ENCODE assay signal across 17 cellular contexts in the genomic region with DNA sequence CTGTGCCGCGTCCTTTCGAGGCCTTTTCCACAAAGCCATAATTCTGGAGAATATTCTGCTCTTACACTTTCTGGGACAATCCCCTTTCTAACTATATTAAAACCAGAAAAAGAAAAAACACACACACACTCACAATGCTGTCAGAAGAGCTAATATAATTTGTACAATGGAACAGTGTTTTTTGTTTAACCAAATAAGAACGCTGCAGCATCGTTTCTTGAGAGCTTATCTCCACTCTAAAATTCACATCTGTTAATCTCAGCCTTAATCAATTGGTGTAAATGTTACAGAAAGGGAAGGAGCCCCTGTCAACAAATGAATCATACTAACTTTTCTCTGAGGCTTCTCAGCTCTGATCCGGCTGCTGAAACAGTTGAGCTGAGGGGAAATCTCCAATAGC.
DNase-seq lines count a peak whose midpoint lies in the region; ATAC-seq and TF ChIP-seq lines count a peak whose summit lies in the region.
"Had no signal": no experiment of that assay in that cellular context is flagged by ENCODE, and none has a peak within 500 bp of the region (broad histone marks: within the 10 kb centered on the region; RNA-seq: fewer than 3 reads in every experiment).

No MANE protein-coding gene starts in this region.

- H3K36me3 Mint-ChIP-seq in CD4-positive, alpha-beta memory T cell = peaks cover 38 to 78% of the 10 kb centered on the region in 2 donors
- peaks cover 95% of the 10 kb centered on the region for H3K36me3 Mint-ChIP-seq in activated T-helper 17 cell treated with anti-CD3 and anti-CD28 coated beads, Interleukin-2, amount 50 U/mL, for 72 hours (ENCODE audit: low read depth)
- H3K36me3 Mint-ChIP-seq in naive thymus-derived CD4-positive, alpha-beta T cell = peaks cover 16 to 54% (median 28%) of the 10 kb centered on the region in 5 donors

- no peak for TF ChIP-seq CTCF in 22Rv1 (IDR thresholded peaks at IDR 0.05)

- peak overlapping the region in 4 of 7 donors; percentile 25 to 77 (median 35) for H3K27ac Mint-ChIP-seq in CD4-positive, alpha-beta memory T cell
- peak overlapping the region; percentile 71 for H3K27ac Mint-ChIP-seq in activated T-helper 17 cell treated with anti-CD3 and anti-CD28 coated beads, Interleukin-2, amount 50 U/mL, for 72 hours
- H3K27ac Mint-ChIP-seq in naive thymus-derived CD4-positive, alpha-beta T cell = peak overlapping the region in 6 of 9 donors; percentile 20 to 65 (median 51)

- DNase-seq in CD4-positive, alpha-beta memory T cell = no peak
- DNase-seq in naive thymus-derived CD4-positive, alpha-beta T cell = no peak
- no peak for DNase-seq in NCI-H1092 (lab: John Stamatoyannopoulos, UW)
- no peak for DNase-seq in activated gamma-delta T cell (lab: John Stamatoyannopoulos, UW)
- DNase-seq: CD8-positive, alpha-beta T cell; DND-41; GOT3; HCEC 1CT; NCI-H1694; NCI-H446; NCI-H526 treated with DMSO at 0.1 percent for 48 hours; OCI-M1 had no signal

- H3K27ac ChIP-seq in 22Rv1 = 0 out of 2 replicates have a peak overlapping the region, but pooled peaks have one; percentile 14
- no peak overlapping the region for H3K27ac ChIP-seq in CD4-positive, alpha-beta memory T cell (ENCODE audit: low read depth, low read length)
- no peak overlapping the region for H3K27ac ChIP-seq in naive thymus-derived CD4-positive, alpha-beta T cell (ENCODE audit: low read depth, low read length)
- H3K27ac ChIP-seq: SJSA1 had no signal

- POLR2A ChIA-PET in CD4-positive, alpha-beta memory T cell (lab: Charles Lee; ENCODE audit: partially characterized antibody) = no interaction called here
- POLR2A ChIA-PET in naive thymus-derived CD4-positive, alpha-beta T cell (lab: Charles Lee) = no interaction called here

- no peaks in the 10 kb centered on the region for H3K27me3 ChIP-seq in CD4-positive, alpha-beta memory T cell (ENCODE audit: insufficient read depth, low read length)
- no peaks in the 10 kb centered on the region for H3K27me3 ChIP-seq in naive thymus-derived CD4-positive, alpha-beta T cell (ENCODE audit: control insufficient read depth in 2 of 2, insufficient read depth in 2 of 2, low read length in 2 of 2)
- H3K27me3 ChIP-seq: SJSA1 had no signal

- no peak overlapping the region for H3K4me3 Mint-ChIP-seq in CD4-positive, alpha-beta memory T cell
- H3K4me3 Mint-ChIP-seq in activated T-helper 17 cell treated with anti-CD3 and anti-CD28 coated beads, Interleukin-2, amount 50 U/mL, for 72 hours = no peak overlapping the region
- no peak overlapping the region for H3K4me3 Mint-ChIP-seq in naive thymus-derived CD4-positive, alpha-beta T cell
- H3K4me3 Mint-ChIP-seq: CD8-positive, alpha-beta T cell had no signal

- H3K27me3 Mint-ChIP-seq in CD4-positive, alpha-beta memory T cell = no peaks in the 10 kb centered on the region
- H3K27me3 Mint-ChIP-seq in activated T-helper 17 cell treated with anti-CD3 and anti-CD28 coated beads, Interleukin-2, amount 50 U/mL, for 72 hours = no peaks in the 10 kb centered on the region
- no peaks in the 10 kb centered on the region for H3K27me3 Mint-ChIP-seq in naive thymus-derived CD4-positive, alpha-beta T cell

- H3K9me3 ChIP-seq in CD4-positive, alpha-beta memory T cell (ENCODE audit: control insufficient read depth in 1 of 2, low read length in 2 of 2) = no peaks in the 10 kb centered on the region
- H3K9me3 ChIP-seq in naive thymus-derived CD4-positive, alpha-beta T cell (ENCODE audit: control insufficient read depth in 2 of 3, low read length in 3 of 3) = no peaks in the 10 kb centered on the region
- H3K9me3 ChIP-seq: SJSA1 had no signal

- CTCF ChIA-PET in CD4-positive, alpha-beta memory T cell (lab: Charles Lee; ENCODE audit: partially characterized antibody) = no interaction called here
- CTCF ChIA-PET in naive thymus-derived CD4-positive, alpha-beta T cell (lab: Charles Lee) = no interaction called here

- no peak for ATAC-seq in activated T-helper 17 cell treated with anti-CD3 and anti-CD28 coated beads, Interleukin-2, amount 50 U/mL, for 72 hours (replicated peaks)
- no peak for ATAC-seq in naive thymus-derived CD4-positive, alpha-beta T cell
- no peak for ATAC-seq in HG02623 (IDR thresholded peaks at IDR 0.05; ENCODE audit: unreplicated experiment)
- ATAC-seq: CD8-positive, alpha-beta T cell; Right ventricle myocardium inferior had no signal

- peaks cover 62% of the 10 kb centered on the region for H3K36me3 ChIP-seq in CD4-positive, alpha-beta memory T cell (ENCODE audit: insufficient read depth, low read length)
- peaks cover 17 to 66% (median 21%) of the 10 kb centered on the region in 3 experiments for H3K36me3 ChIP-seq in naive thymus-derived CD4-positive, alpha-beta T cell (ENCODE audit: control insufficient read depth in 2 of 3, insufficient read depth in 3 of 3, low read length in 3 of 3)

- H3K9me3 Mint-ChIP-seq in CD4-positive, alpha-beta memory T cell = peaks cover 0 to 3% (median 0%) of the 10 kb centered on the region in 8 donors
- H3K9me3 Mint-ChIP-seq in activated T-helper 17 cell treated with anti-CD3 and anti-CD28 coated beads, Interleukin-2, amount 50 U/mL, for 72 hours = no peaks in the 10 kb centered on the region
- peaks cover 0 to 2% (median 0%) of the 10 kb centered on the region in 11 donors for H3K9me3 Mint-ChIP-seq in naive thymus-derived CD4-positive, alpha-beta T cell
- H3K9me3 Mint-ChIP-seq: CD8-positive, alpha-beta T cell had no signal

- peaks cover 23% of the 10 kb centered on the region for H3K4me1 ChIP-seq in CD4-positive, alpha-beta memory T cell (ENCODE audit: insufficient read depth, low read length)
- peaks cover 14 to 21% of the 10 kb centered on the region in 2 donors for H3K4me1 ChIP-seq in naive thymus-derived CD4-positive, alpha-beta T cell (ENCODE audit: control insufficient read depth in 2 of 2, insufficient read depth in 2 of 2, low read length in 2 of 2)

- peaks cover 18 to 25% (median 21%) of the 10 kb centered on the region in 4 donors for H3K4me1 Mint-ChIP-seq in CD4-positive, alpha-beta memory T cell
- peaks cover 13% of the 10 kb centered on the region for H3K4me1 Mint-ChIP-seq in activated T-helper 17 cell treated with anti-CD3 and anti-CD28 coated beads, Interleukin-2, amount 50 U/mL, for 72 hours
- H3K4me1 Mint-ChIP-seq in naive thymus-derived CD4-positive, alpha-beta T cell = peaks cover 19 to 29% (median 23%) of the 10 kb centered on the region in 7 donors

- H3K4me3 ChIP-seq in CD4-positive, alpha-beta memory T cell (ENCODE audit: low read length in 2 of 2) = no peak overlapping the region
- H3K4me3 ChIP-seq in naive thymus-derived CD4-positive, alpha-beta T cell (ENCODE audit: low read length) = no peak overlapping the region
- H3K4me3 ChIP-seq: SJSA1 had no signal

- intact Hi-C loops in CD4-positive, alpha-beta memory T cell (cut with micrococcal nuclease) = loop anchor here (5.0 kb wide), 2 partner anchors 558 to 832 kb away; no protein-coding TSS in a partner anchor
- intact Hi-C loops in naive thymus-derived CD4-positive, alpha-beta T cell (cut with micrococcal nuclease) = loop anchor here (5.0 to 10.0 kb wide), 6 partner anchors 215 to 675 kb away; a partner anchor contains a TSS
